ENCODE assay signal across 8 cellular contexts in genomic region chr19:1469936-1470863, GRCh38. TPM values are rescaled to one million over a fixed set of nuclear protein-coding genes. Genes with fewer than 3 reads are reported as not detected.
DNase-seq lines count a peak whose midpoint lies in the region; ATAC-seq and TF ChIP-seq lines count a peak whose summit lies in the region.

No MANE protein-coding gene starts in this region.

- in situ Hi-C loops in KBM-7 (cut with MboI; ENCODE audit: low pct_unique_long_range_greater_than_20kb, low sequenced_read_pairs): no loop called here

- intact Hi-C loops in mucosa of descending colon (cut with DNase I, micrococcal nuclease): no loop called here

- peaks cover 54% of the 10 kb centered on the region for H3K4me1 ChIP-seq in mucosa of descending colon (ENCODE audit: low read depth)

- H3K9me3 Mint-ChIP-seq in stimulated activated memory B cell treated with anti-CD40 and anti-IgM and Interleukin-4, amounts not matched to agents 10 μg/mL and 1 μg/mL and 100 μg/mL, for 72 hours: no peaks in the 10 kb centered on the region

- DNase-seq in AG09309 (ENCODE audit: low read depth): no peak
- peak; percentile 48 for DNase-seq in KBM-7
- DNase-seq in activated CD4-positive, CD25-positive, alpha-beta regulatory T cell treated with anti-CD3 and anti-CD28 coated beads, Interleukin-2, amount 50 U/mL, for 16 hours (ENCODE audit: low read depth, low spot score): peak; percentile 43
- peak; percentile 73 to 77 (median 76) for DNase-seq in mucosa of descending colon
- DNase-seq in Kasumi-1 (lab: John Stamatoyannopoulos, UW): no peak

- peak; percentile 52 for ATAC-seq in mucosa of descending colon
- ATAC-seq in stimulated activated memory B cell treated with anti-CD40 and anti-IgM and Interleukin-4, amounts not matched to agents 10 μg/mL and 1 μg/mL and 100 μg/mL, for 72 hours: peak; percentile 74
- no peak for ATAC-seq in GM18502 (IDR thresholded peaks at IDR 0.05; ENCODE audit: poor library complexity, unreplicated experiment)

- H3K36me3 ChIP-seq in mucosa of descending colon (ENCODE audit: low read depth): no peaks in the 10 kb centered on the region

- H3K4me3 ChIP-seq in AG09309 (ENCODE audit: control insufficient read depth, low read depth, low read length) (peak overlapping the region; percentile 40), mucosa of descending colon (no peak overlapping the region)

- no peaks in the 10 kb centered on the region for H3K9me3 ChIP-seq in mucosa of descending colon

- no peak for TF ChIP-seq CTCF in AG09309 (IDR thresholded peaks at IDR 0.05; ENCODE audit: control insufficient read depth, insufficient read depth, low read depth, low read length, missing control alignments)
- no peak for TF ChIP-seq CTCF in mucosa of descending colon (IDR thresholded peaks at IDR 0.05)

- H3K36me3 Mint-ChIP-seq in stimulated activated memory B cell treated with anti-CD40 and anti-IgM and Interleukin-4, amounts not matched to agents 10 μg/mL and 1 μg/mL and 100 μg/mL, for 72 hours: peaks cover 5% of the 10 kb centered on the region

- peaks cover 38% of the 10 kb centered on the region for H3K4me1 Mint-ChIP-seq in stimulated activated memory B cell treated with anti-CD40 and anti-IgM and Interleukin-4, amounts not matched to agents 10 μg/mL and 1 μg/mL and 100 μg/mL, for 72 hours

- H3K27me3 Mint-ChIP-seq in stimulated activated memory B cell treated with anti-CD40 and anti-IgM and Interleukin-4, amounts not matched to agents 10 μg/mL and 1 μg/mL and 100 μg/mL, for 72 hours: peaks cover 8% of the 10 kb centered on the region

- peak overlapping the region; percentile 75 for H3K4me3 Mint-ChIP-seq in stimulated activated memory B cell treated with anti-CD40 and anti-IgM and Interleukin-4, amounts not matched to agents 10 μg/mL and 1 μg/mL and 100 μg/mL, for 72 hours

- peak overlapping the region; percentile 65 for H3K27ac ChIP-seq in cingulate gyrus (ENCODE audit: low read depth, low read length)

- peak overlapping the region; percentile 54 for H3K27ac Mint-ChIP-seq in stimulated activated memory B cell treated with anti-CD40 and anti-IgM and Interleukin-4, amounts not matched to agents 10 μg/mL and 1 μg/mL and 100 μg/mL, for 72 hours

RNA-seq across cellular contexts. Expression of gene C19orf25, which starts 8.8 kb away (rescaled TPM):
- total RNA-seq in mucosa of descending colon: 10 to 100 TPM; 36.7 to 48.9 (median 38.1) TPM

RNA-seq across cellular contexts. Expression of gene PCSK4, which starts 19.9 kb away (rescaled TPM):
- 1 to 10 TPM; 3.3 to 7.5 (median 4.9) TPM for total RNA-seq in mucosa of descending colon

RNA-seq across cellular contexts. Expression of gene APC2, which starts 20.3 kb away (rescaled TPM):
- 1 to 10 TPM in 1 of 3 donors, under 1 TPM in 2; 0.23 to 5.9 (median 0.24) TPM for total RNA-seq in mucosa of descending colon

RNA-seq across cellular contexts. Expression of gene REEP6, which starts 20.8 kb away (rescaled TPM):
- total RNA-seq in mucosa of descending colon: 1 to 10 TPM; 2.0 to 5.1 (median 4.5) TPM

RNA-seq across cellular contexts. Expression of gene RPS15, which starts 32.0 kb away (rescaled TPM):
- 100 to 1,000 TPM; 748 to 897 (median 892) TPM for total RNA-seq in mucosa of descending colon

Comparison
In these comparisons a context has a peak if more than half of its experiments do, and no peak if none do; other contexts are left out.
1. DNase-seq: peak in KBM-7 (single experiment), activated CD4-positive, CD25-positive, alpha-beta regulatory T cell treated with anti-CD3 and anti-CD28 coated beads, Interleukin-2, amount 50 U/mL, for 16 hours (single experiment) and mucosa of descending colon (3 of 3); none in AG09309 (single experiment) and Kasumi-1 (0 of 2).